Comparison of ENCODE assay signal across 16 cellular contexts in genomic region chr17:50459081-50459676, GRCh38. TPM values are rescaled to one million over a fixed set of nuclear protein-coding genes. Genes with fewer than 3 reads are reported as not detected.
A peak's percentile ranks its signal among the peaks of the same experiment; 100 is the strongest.
DNase-seq lines count a peak whose midpoint lies in the region; ATAC-seq, FAIRE-seq and TF ChIP-seq lines count a peak whose summit lies in the region.
"Had no signal": no experiment of that assay in that cellular context is flagged by ENCODE, and none has a peak within 500 bp of the region (broad histone marks: within the 10 kb centered on the region; RNA-seq: fewer than 3 reads in every experiment).

No MANE protein-coding gene starts in this region.

- DNase-seq in HT1080 (ENCODE audit: low read depth) (peak; percentile 46), WTC11 (ENCODE audit: low spot score) (no peak), H9 (no peak), putamen (ENCODE audit: low spot score) (no peak), D721Med (ENCODE audit: insufficient read length, low spot score) (no peak)
- DNase-seq: activated T-cell treated with anti-CD3 and anti-CD28 coated beads for 4 hours, BE2C, KG1, NCI-H446 treated with DMSO at 0.1 percent for 48 hours had no signal

- H3K9me3 ChIP-seq in liver (ENCODE audit: control insufficient read depth in 4 of 4, low read length in 3 of 4): no peaks in the 10 kb centered on the region
- H3K9me3 ChIP-seq in H9 (ENCODE audit: control insufficient read depth, low read depth, low read length): no peaks in the 10 kb centered on the region
- H3K9me3 ChIP-seq: BE2C, HAP-1 had no signal

- ATAC-seq in WTC11: no peak
- ATAC-seq in HG02763 (IDR thresholded peaks at IDR 0.05; ENCODE audit: unreplicated experiment): no peak

- no peaks in the 10 kb centered on the region for H3K9me3 Mint-ChIP-seq in WTC11
- no peaks in the 10 kb centered on the region for H3K9me3 Mint-ChIP-seq in H9

- POLR2A ChIA-PET in WTC11 (lab: Charles Lee): no interaction called here

- H3K18ac ChIP-seq in H9 (ENCODE audit: insufficient read length, low read depth, low read length): no peak overlapping the region

- H3K4me3 Mint-ChIP-seq in WTC11 (no peak overlapping the region), H9 (no peak overlapping the region)

- peaks cover 0 to 3% (median 0%) of the 10 kb centered on the region in 4 donors for H3K36me3 ChIP-seq in liver (ENCODE audit: control insufficient read depth in 4 of 4, insufficient read depth in 3 of 4, low read depth in 1 of 4, low read length in 3 of 4)
- H3K36me3 ChIP-seq: BE2C, HAP-1 had no signal

- no peak overlapping the region for H4K5ac ChIP-seq in H9 (ENCODE audit: insufficient read length, low read depth, low read length)

- peaks cover 2% of the 10 kb centered on the region for H3K23me2 ChIP-seq in H9 (ENCODE audit: insufficient read length, low read depth, low read length, poor library complexity, severe bottlenecking)

- no peak overlapping the region for H3K56ac ChIP-seq in H9 (ENCODE audit: insufficient read length, low read depth, low read length)

- H4K20me1 ChIP-seq in H9 (ENCODE audit: control insufficient read depth, insufficient read depth, insufficient read length): no peaks in the 10 kb centered on the region

- no peak for FAIRE-seq in D721Med (lab: Jason Lieb, UNC)
- FAIRE-seq: astrocyte had no signal

- no peak overlapping the region for H2BK20ac ChIP-seq in H9 (ENCODE audit: low read depth, low read length, poor library complexity, severe bottlenecking)

- H3K27me3 Mint-ChIP-seq in WTC11 (ENCODE audit: low read depth) (no peaks in the 10 kb centered on the region), H9 (ENCODE audit: low read depth) (no peaks in the 10 kb centered on the region)

- H3K23ac ChIP-seq in H9 (ENCODE audit: insufficient read length, low read depth, low read length): no peak overlapping the region

- H2BK5ac ChIP-seq in H9 (ENCODE audit: insufficient read length, low read length): no peak overlapping the region

- no peak overlapping the region for H2AFZ ChIP-seq in H9 (ENCODE audit: low read length)

- no peaks in the 10 kb centered on the region for H3K4me1 Mint-ChIP-seq in WTC11
- H3K4me1 Mint-ChIP-seq in H9: no peaks in the 10 kb centered on the region

- H3K79me1 ChIP-seq in H9 (ENCODE audit: insufficient read depth, low read depth, low read length, poor library complexity, severe bottlenecking): no peaks in the 10 kb centered on the region

- H2BK12ac ChIP-seq in H9 (ENCODE audit: insufficient read length, low read depth, low read length): no peak overlapping the region

- H3K36me3 Mint-ChIP-seq in WTC11 (no peaks in the 10 kb centered on the region), H9 (ENCODE audit: insufficient read depth in 1 of 3, low read depth in 3 of 3) (peaks cover 0 to 2% (median 0%) of the 10 kb centered on the region in 3 experiments; a peak in 1 of 7 replicates)

- H3K4ac ChIP-seq in H9 (ENCODE audit: low read depth, low read length): no peak overlapping the region

- no peak overlapping the region for H3K14ac ChIP-seq in H9 (ENCODE audit: insufficient read depth, low read length)

- H2BK120ac ChIP-seq in H9 (ENCODE audit: low read depth, low read length, poor library complexity, severe bottlenecking): no peak overlapping the region

- no peak overlapping the region for H3T11ph ChIP-seq in H9 (ENCODE audit: low read length)

- H3K4me3 ChIP-seq in liver (ENCODE audit: low read depth in 1 of 3, low read length in 3 of 3): no peak overlapping the region
- H3K4me3 ChIP-seq: HAP-1 had no signal

- peak overlapping the region; percentile 5; the same call in 1 of the 2 replicates for H3K27ac ChIP-seq in C4-2B
- peak overlapping the region; percentile 51 to 73 for H3K27ac ChIP-seq in liver (ENCODE audit: low read depth in 1 of 2, low read length in 2 of 2)
- no peak overlapping the region for H3K27ac ChIP-seq in H9 (ENCODE audit: insufficient read length, low read depth, low read length)

- H3K9ac ChIP-seq in liver (ENCODE audit: low read depth in 1 of 2, low read length in 2 of 2) (no peak overlapping the region), H9 (ENCODE audit: extremely low read depth, insufficient read length, low read length) (no peak overlapping the region)

- no peak overlapping the region for H4K8ac ChIP-seq in H9 (replicated peaks; ENCODE audit: insufficient read length, low read depth, low read length)

- peaks cover 7 to 42% (median 25%) of the 10 kb centered on the region in 4 donors for H3K4me1 ChIP-seq in liver (ENCODE audit: control insufficient read depth in 4 of 4, insufficient read depth in 4 of 4, low read length in 3 of 4)
- H3K4me1 ChIP-seq in H9 (ENCODE audit: insufficient read depth, low read length): no peaks in the 10 kb centered on the region
- H3K4me1 ChIP-seq: BE2C, HAP-1 had no signal

- 55% methylated on average over 11 of the region's 11 CpGs for WGBS in liver
- no CpG with 5 or more reads among the region's 11 CpGs for WGBS in H9 (ENCODE audit: extremely low coverage, insufficient read length, low lambda C conversion rate)

- no peak overlapping the region for H2AK5ac ChIP-seq in H9 (ENCODE audit: insufficient read length, low read length)

- H3K4me2 ChIP-seq in H9 (ENCODE audit: insufficient read depth, insufficient read length, low read length): no peak overlapping the region

- no peak overlapping the region for H4K91ac ChIP-seq in H9 (ENCODE audit: insufficient read length, low read depth, low read length)

- CTCF ChIA-PET in WTC11 (lab: Charles Lee): interaction anchor here (1.1 to 1.4 kb wide), 2 partner anchors 9 to 62 kb away, joined by 3 to 4 read pairs; partner anchors contain the start of genes CHAD and LRRC59

- H3K27ac Mint-ChIP-seq in WTC11 (no peak overlapping the region), H9 (no peak overlapping the region)

- no peaks in the 10 kb centered on the region for H3K79me2 ChIP-seq in H9 (ENCODE audit: insufficient read depth, low read length)

- TF ChIP-seq RAD21 in liver (IDR thresholded peaks at IDR 0.05): peak; percentile 50 to 57

- no peaks in the 10 kb centered on the region for H3K27me3 ChIP-seq in liver (ENCODE audit: control insufficient read depth in 4 of 4, insufficient read depth in 4 of 4, low read length in 3 of 4)
- H3K27me3 ChIP-seq in H9 (ENCODE audit: insufficient read depth, low read length): no peaks in the 10 kb centered on the region
- H3K27me3 ChIP-seq: BE2C had no signal

- TF ChIP-seq CTCF in C4-2B (conservative IDR thresholded peaks at IDR 0.05): no peak
- TF ChIP-seq CTCF in WTC11 (IDR thresholded peaks at IDR 0.05): no peak
- TF ChIP-seq CTCF in liver (IDR thresholded peaks at IDR 0.05; ENCODE audit: low read depth, low read length, missing input control): no peak
- TF ChIP-seq CTCF in H9 (conservative IDR thresholded peaks at IDR 0.05): no peak
- no peak for TF ChIP-seq CTCF in D721Med (IDR thresholded peaks at IDR 0.05; ENCODE audit: insufficient read depth, missing control alignments)

- H2BK15ac ChIP-seq in H9 (ENCODE audit: low read depth, low read length): no peak overlapping the region

TF ChIP-seq in WTC11, 78 proteins besides CTCF, POLR2A, EP300 and RAD21 (continues in another document):
- TF ChIP-seq ZNF423 (CRISPR knock-in tag; IDR thresholded peaks at IDR 0.05): no peak
- peak; percentile 93 for TF ChIP-seq GABPB1 (CRISPR knock-in tag; IDR thresholded peaks at IDR 0.05)
- TF ChIP-seq IRF1 (CRISPR knock-in tag; IDR thresholded peaks at IDR 0.05): no peak

TF ChIP-seq in liver, 16 proteins besides CTCF, POLR2A, EP300 and RAD21 (continues in another document):
- peak; percentile 81 for TF ChIP-seq SP1 (IDR thresholded peaks at IDR 0.05)
- TF ChIP-seq HNF4G (IDR thresholded peaks at IDR 0.05): no peak

RNA-seq across cellular contexts. Expression of gene CHAD, which starts 9.5 kb away (rescaled TPM):
- total RNA-seq in HT1080 (2014; rRNA removed; shearing (Covaris generic)): not detected in 2 replicates
- not detected in 2 replicates for polyA plus RNA-seq in HT1080 (2015; cell fraction: cytosol; rRNA removed)
- polyA plus RNA-seq in HT1080 (2015; cell fraction: nucleus; rRNA removed): not detected in 2 replicates
- total RNA-seq in WTC11 (2021) (0.09 TPM in 2 of 3 replicates, not detected in the other), liver (1 to 10 TPM in 1 of 2 donors, under 1 TPM in 1; 0.51 to 1.8 TPM), H9 (2021) (0.46 and 0.57 TPM in 2 replicates)
- polyA plus RNA-seq in liver: 1 to 10 TPM; 2.7 to 3.3 TPM
- total RNA-seq: astrocyte, SK-MEL-5, ureter had no signal

RNA-seq across cellular contexts. Expression of gene RSAD1, which starts 19.5 kb away (rescaled TPM):
- 28.8 and 30.4 TPM in 2 replicates for total RNA-seq in HT1080 (2014; rRNA removed; shearing (Covaris generic))
- 25.4 and 25.8 TPM in 2 replicates for polyA plus RNA-seq in HT1080 (2015; cell fraction: cytosol; rRNA removed)
- polyA plus RNA-seq in HT1080 (2015; cell fraction: nucleus; rRNA removed): 66.9 and 77.4 TPM in 2 replicates
- total RNA-seq in WTC11 (2021): 35.1 to 41.5 TPM (median 40.5 TPM) in 3 replicates
- total RNA-seq in liver: 10 to 100 TPM; 10.8 to 22.7 TPM
- polyA plus RNA-seq in liver: 10 to 100 TPM; 18.2 to 18.9 TPM
- total RNA-seq in H9 (2021): 27.9 and 29.6 TPM in 2 replicates

RNA-seq across cellular contexts. Expression of gene ACSF2, which starts 33.2 kb away (rescaled TPM):
- total RNA-seq in HT1080 (2014; rRNA removed; shearing (Covaris generic)): 9.6 and 11.1 TPM in 2 replicates
- 1.1 and 1.5 TPM in 2 replicates for polyA plus RNA-seq in HT1080 (2015; cell fraction: cytosol; rRNA removed)
- polyA plus RNA-seq in HT1080 (2015; cell fraction: nucleus; rRNA removed): 14.0 and 18.1 TPM in 2 replicates
- total RNA-seq in WTC11 (2021) (19.1 to 19.9 TPM (median 19.7 TPM) in 3 replicates), liver (10 to 100 TPM; 18.9 to 34.3 TPM), H9 (2021) (12.2 TPM in 2 replicates)
- polyA plus RNA-seq in liver: 10 to 100 TPM; 20.0 to 22.2 TPM

RNA-seq across cellular contexts. Expression of gene MYCBPAP, which starts 49.1 kb away (rescaled TPM):
- not detected in 2 replicates for total RNA-seq in HT1080 (2014; rRNA removed; shearing (Covaris generic))
- not detected in 2 replicates for polyA plus RNA-seq in HT1080 (2015; cell fraction: cytosol; rRNA removed)
- polyA plus RNA-seq in HT1080 (2015; cell fraction: nucleus; rRNA removed): not detected in 2 replicates
- total RNA-seq in WTC11 (2021) (5.7 to 6.9 TPM (median 6.6 TPM) in 3 replicates), liver (under 1 TPM; 0.23 to 0.25 TPM), H9 (2021) (1.7 and 1.9 TPM in 2 replicates)
- not detected for polyA plus RNA-seq in liver
